ENCODE assay signal across 13 cellular contexts in genomic region chr3:146142757-146143156, GRCh38. TPM values are rescaled to one million over a fixed set of nuclear protein-coding genes. Genes with fewer than 3 reads are reported as not detected.
DNase-seq lines count a peak whose midpoint lies in the region; ATAC-seq and TF ChIP-seq lines count a peak whose summit lies in the region.
"Had no signal": no experiment of that assay in that cellular context is flagged by ENCODE, and none has a peak within 500 bp of the region (broad histone marks: within the 10 kb centered on the region; RNA-seq: fewer than 3 reads in every experiment).

No MANE protein-coding gene starts in this region.

- H3K27ac Mint-ChIP-seq in T-helper 2 cell treated with Interferon-gamma antibody and Interleukin-4, amounts not matched to agents 5 μg/mL and 100 μg/mL, for 36 hours = no peak overlapping the region
- H3K27ac Mint-ChIP-seq: IgD-negative memory B cell, T-cell had no signal

- DNase-seq in Ammon's horn (ENCODE audit: low spot score) = peak; percentile 63
- DNase-seq in amniotic epithelial cell (ENCODE audit: low read depth) = peak; percentile 68
- no peak for DNase-seq in omental fat pad (ENCODE audit: low spot score)
- DNase-seq in SHP77 (lab: John Stamatoyannopoulos, UW) = no peak
- no peak for DNase-seq in T-helper 2 cell treated with Interferon-gamma antibody and Interleukin-4, amounts not matched to agents 5 μg/mL and 100 μg/mL, for 36 hours (ENCODE audit: low spot score)
- DNase-seq: activated CD8-positive, alpha-beta memory T cell treated with anti-CD3 and anti-CD28 coated beads, Interleukin-2, amount 50 U/mL, for 48 hours; nucleus accumbens; T-cell had no signal

- H3K4me1 Mint-ChIP-seq in T-helper 2 cell treated with Interferon-gamma antibody and Interleukin-4, amounts not matched to agents 5 μg/mL and 100 μg/mL, for 36 hours (ENCODE audit: low read depth) = no peaks in the 10 kb centered on the region
- H3K4me1 Mint-ChIP-seq: IgD-negative memory B cell, T-cell had no signal

- peaks cover 6 to 95% (median 25%) of the 10 kb centered on the region in 3 donors for H3K4me1 ChIP-seq in gastroesophageal sphincter

- peak overlapping the region; percentile 61 to 97 (median 72) for H3K27ac ChIP-seq in gastroesophageal sphincter
- H3K27ac ChIP-seq: BLaER1 treated with 17β-estradiol and CSF1 and Interleukin-3, amounts not matched to agents 10 nM and 100 nM had no signal

- H3K27me3 ChIP-seq in gastroesophageal sphincter = no peaks in the 10 kb centered on the region
- H3K27me3 ChIP-seq: BLaER1 treated with 17β-estradiol and CSF1 and Interleukin-3, amounts not matched to agents 10 nM and 100 nM had no signal

- TF ChIP-seq CTCF in gastroesophageal sphincter (IDR thresholded peaks at IDR 0.05) (no peak), omental fat pad (IDR thresholded peaks at IDR 0.05) (no peak)

- TF ChIP-seq EP300 in gastroesophageal sphincter (IDR thresholded peaks at IDR 0.05) = no peak

- ATAC-seq in gastroesophageal sphincter (peak; percentile 50), omental fat pad (ENCODE audit: low FRiP score) (peak; percentile 64), HG02759 (IDR thresholded peaks at IDR 0.05; ENCODE audit: unreplicated experiment) (no peak), HG02981 (IDR thresholded peaks at IDR 0.05; ENCODE audit: unreplicated experiment) (no peak)
- ATAC-seq: T-cell had no signal

- no peaks in the 10 kb centered on the region for H3K9me3 ChIP-seq in gastroesophageal sphincter
- H3K9me3 ChIP-seq: BLaER1 treated with 17β-estradiol and CSF1 and Interleukin-3, amounts not matched to agents 10 nM and 100 nM had no signal

- WGBS in gastroesophageal sphincter (ENCODE audit: low coverage in 1 of 2), 2 donors = 7 to 16% methylated on average over 3 of the region's 3 CpGs

- no peak for TF ChIP-seq POLR2A in gastroesophageal sphincter (IDR thresholded peaks at IDR 0.05)

- no peak overlapping the region for H3K4me3 Mint-ChIP-seq in T-helper 2 cell treated with Interferon-gamma antibody and Interleukin-4, amounts not matched to agents 5 μg/mL and 100 μg/mL, for 36 hours
- H3K4me3 Mint-ChIP-seq: IgD-negative memory B cell, T-cell had no signal

- no peaks in the 10 kb centered on the region for H3K36me3 ChIP-seq in gastroesophageal sphincter
- H3K36me3 ChIP-seq: BLaER1 treated with 17β-estradiol and CSF1 and Interleukin-3, amounts not matched to agents 10 nM and 100 nM had no signal

- no peaks in the 10 kb centered on the region for H3K36me3 Mint-ChIP-seq in T-helper 2 cell treated with Interferon-gamma antibody and Interleukin-4, amounts not matched to agents 5 μg/mL and 100 μg/mL, for 36 hours (ENCODE audit: low read depth)
- H3K36me3 Mint-ChIP-seq: IgD-negative memory B cell, T-cell had no signal

- H3K27me3 Mint-ChIP-seq in T-helper 2 cell treated with Interferon-gamma antibody and Interleukin-4, amounts not matched to agents 5 μg/mL and 100 μg/mL, for 36 hours (ENCODE audit: low read depth) = no peaks in the 10 kb centered on the region
- H3K27me3 Mint-ChIP-seq: IgD-negative memory B cell had no signal

- H3K4me3 ChIP-seq in gastroesophageal sphincter = peak overlapping the region in 1 of 2 donors; percentile 22
- H3K4me3 ChIP-seq: BLaER1 treated with 17β-estradiol and CSF1 and Interleukin-3, amounts not matched to agents 10 nM and 100 nM had no signal

- no peaks in the 10 kb centered on the region for H3K9me3 Mint-ChIP-seq in T-helper 2 cell treated with Interferon-gamma antibody and Interleukin-4, amounts not matched to agents 5 μg/mL and 100 μg/mL, for 36 hours
- H3K9me3 Mint-ChIP-seq: IgD-negative memory B cell had no signal

RNA-seq across cellular contexts. Expression of gene PLOD2, which starts 18.2 kb away (rescaled TPM):
- total RNA-seq in gastroesophageal sphincter (100 to 1,000 TPM in 2 of 4 donors, 10 to 100 TPM in 2; 55.1 to 100 (median 89.2) TPM), omental fat pad (100 to 1,000 TPM in 3 of 4 donors, 10 to 100 TPM in 1; 35.3 to 180 (median 107) TPM)

Comparison
In these comparisons a context has a peak if more than half of its experiments do, and no peak if none do; other contexts are left out.
1. DNase-seq: peak in Ammon's horn (single experiment) and amniotic epithelial cell (single experiment); none in omental fat pad (single experiment), SHP77 (0 of 2) and T-helper 2 cell treated with Interferon-gamma antibody and Interleukin-4, amounts not matched to agents 5 μg/mL and 100 μg/mL, for 36 hours (single experiment).
2. ATAC-seq: peak in gastroesophageal sphincter (single experiment) and omental fat pad (single experiment); none in HG02759 (single experiment) and HG02981 (single experiment).